In the genomic region with DNA sequence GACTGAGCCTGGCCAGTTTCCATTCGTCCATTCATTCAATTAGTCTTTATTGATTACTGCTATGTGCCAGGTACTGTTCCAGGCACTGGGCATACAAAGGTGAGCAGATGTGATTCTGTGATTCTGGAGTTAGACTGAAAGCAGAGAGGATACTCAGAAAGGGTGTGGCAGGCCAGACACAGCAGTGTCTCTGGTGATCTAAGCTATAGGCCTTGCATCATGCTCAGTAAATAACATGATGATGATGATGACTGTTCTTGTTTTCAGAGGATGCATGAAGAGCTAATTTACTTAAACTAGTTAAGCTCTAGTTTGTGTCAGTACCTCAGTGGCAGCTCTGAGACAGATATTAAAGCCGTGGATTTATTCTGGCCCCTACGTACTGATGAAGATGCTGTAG, we compare ENCODE assay signal across 1 cellular context.
TF ChIP-seq lines count a peak whose summit lies in the region.

No MANE protein-coding gene starts in this region.

TF ChIP-seq in IMR-90, 13 proteins besides CTCF, POLR2A, EP300 and RAD21:
- TF ChIP-seq, protein P1, sequence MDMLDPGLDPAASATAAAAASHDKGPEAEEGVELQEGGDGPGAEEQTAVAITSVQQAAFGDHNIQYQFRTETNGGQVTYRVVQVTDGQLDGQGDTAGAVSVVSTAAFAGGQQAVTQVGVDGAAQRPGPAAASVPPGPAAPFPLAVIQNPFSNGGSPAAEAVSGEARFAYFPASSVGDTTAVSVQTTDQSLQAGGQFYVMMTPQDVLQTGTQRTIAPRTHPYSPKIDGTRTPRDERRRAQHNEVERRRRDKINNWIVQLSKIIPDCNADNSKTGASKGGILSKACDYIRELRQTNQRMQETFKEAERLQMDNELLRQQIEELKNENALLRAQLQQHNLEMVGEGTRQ (IDR thresholded peaks at IDR 0.05; ENCODE audit: low read depth, low read length), result no peak
- TF ChIP-seq MAZ (IDR thresholded peaks at IDR 0.05; ENCODE audit: borderline replicate concordance, low read depth, low read length) (no peak), CEBPB (IDR thresholded peaks at IDR 0.05; ENCODE audit: low read depth, low read length) (peak; percentile 37; the same call in 1 of the 2 replicates)
